In the genomic region with DNA sequence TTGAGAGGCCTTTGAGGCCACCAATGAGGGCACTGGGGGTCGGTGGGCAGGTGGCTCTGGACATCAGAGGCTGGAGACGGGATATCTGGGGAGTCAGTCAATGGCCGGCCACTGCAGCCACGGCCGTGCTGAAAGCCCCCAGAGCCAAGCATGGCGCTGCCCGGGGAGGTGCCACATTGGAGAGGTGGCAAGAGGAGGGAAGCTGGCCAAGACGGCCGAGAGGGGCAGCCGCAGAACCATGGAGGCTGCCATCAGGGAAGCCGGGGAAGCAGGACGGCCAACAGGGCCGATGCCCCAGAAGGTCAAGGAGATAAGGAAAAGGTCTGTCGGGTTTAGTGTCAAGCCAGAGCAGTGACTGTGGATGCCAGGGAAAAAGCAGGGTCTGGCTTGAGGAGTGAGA, we compare ENCODE assay signal across 25 cellular contexts. TPM values are rescaled to one million over a fixed set of nuclear protein-coding genes. Genes with fewer than 3 reads are reported as not detected.
DNase-seq lines count a peak whose midpoint lies in the region; ATAC-seq, FAIRE-seq and TF ChIP-seq lines count a peak whose summit lies in the region.
"Had no signal": no experiment of that assay in that cellular context is flagged by ENCODE, and none has a peak within 500 bp of the region (broad histone marks: within the 10 kb centered on the region; RNA-seq: fewer than 3 reads in every experiment).

No MANE protein-coding gene starts in this region.

- H3K23ac ChIP-seq in H1 (ENCODE audit: insufficient read length) (no peak overlapping the region), neuronal stem cell (ENCODE audit: low read depth, low read length, poor library complexity) (peak overlapping the region; percentile 21)

- H3K56ac ChIP-seq in H1 (replicated peaks; ENCODE audit: insufficient read length, low read depth, low read length), result no peak overlapping the region

- POLR2A ChIA-PET in H1 (lab: Charles Lee; ENCODE audit: partially characterized antibody), result no interaction called here

- H3K23me2 ChIP-seq in H1 (ENCODE audit: low read depth, low read length), result no peaks in the 10 kb centered on the region

- TF ChIP-seq RAD21 in H1 (IDR thresholded peaks at IDR 0.05 in 1 of 2, conservative IDR thresholded peaks at IDR 0.05 in 1 of 2; ENCODE audit: low read depth in 2 of 2, low read length in 2 of 2), result no peak

- no peak for DNase-seq in activated naive CD4-positive, alpha-beta T cell treated with anti-CD3 and anti-CD28 coated beads, Interleukin-2, amount 50 U/mL, for 72 hours (ENCODE audit: low spot score in 2 of 2)
- DNase-seq in H1 (ENCODE audit: low read depth in 1 of 2, low spot score in 2 of 2) (no peak), neuronal stem cell (ENCODE audit: low spot score) (no peak), HPDE6-E6E7 (ENCODE audit: extremely low spot score) (no peak), stomach (no peak), C1 segment of cervical spinal cord (lab: John Stamatoyannopoulos, UW) (no peak)
- DNase-seq: Calu3; CD4-positive, alpha-beta memory T cell; COR-L47; DMS53; DMS79 treated with DMSO at 0.1 percent for 48 hours; GF-D8; HFFc6 had no signal

- intact Hi-C loops in stomach (cut with DNase I; ENCODE audit: low total_unique reads), result no loop called here

- no peak overlapping the region for H4K5ac ChIP-seq in H1 (ENCODE audit: insufficient read length, low read depth, low read length)

- H3K4me3 ChIP-seq in BLaER1 (no peak overlapping the region), H1 (ENCODE audit: extremely low read depth in 1 of 4, insufficient read depth in 2 of 4, low read depth in 3 of 4, low read length in 4 of 4) (no peak overlapping the region), neuronal stem cell (ENCODE audit: low read length in 2 of 2) (no peak overlapping the region), stomach (no peak overlapping the region)
- H3K4me3 ChIP-seq: BLaER1 treated with 17β-estradiol and CSF1 and Interleukin-3, amounts not matched to agents 10 nM and 100 nM; GM23338; HAP-1 had no signal

- no peak for ATAC-seq in activated naive CD4-positive, alpha-beta T cell treated with anti-CD3 and anti-CD28 coated beads, Interleukin-2, amount 50 U/mL, for 72 hours
- ATAC-seq: GM23338 had no signal

- H3K79me1 ChIP-seq in H1 (ENCODE audit: low read depth, low read length) (no peaks in the 10 kb centered on the region), neuronal stem cell (ENCODE audit: low read depth, low read length) (no peaks in the 10 kb centered on the region)

- H4K20me1 ChIP-seq in BLaER1 (peaks cover 39% of the 10 kb centered on the region), H1 (replicated peaks in 1 of 2; ENCODE audit: control insufficient read depth in 1 of 2, insufficient read depth in 2 of 2, low read length in 2 of 2) (peaks cover 0 to 2% of the 10 kb centered on the region in 2 experiments)

- H3K4me1 ChIP-seq in BLaER1, result peaks cover 99% of the 10 kb centered on the region
- peaks cover 0 to 13% (median 2%) of the 10 kb centered on the region in 4 experiments; a peak in 3 of 7 replicates for H3K4me1 ChIP-seq in H1 (replicated peaks in 1 of 4; ENCODE audit: control insufficient read depth in 3 of 4, insufficient read depth in 4 of 4, low read length in 3 of 4)
- H3K4me1 ChIP-seq in neuronal stem cell (ENCODE audit: control insufficient read depth in 2 of 2, insufficient read depth in 1 of 2, low read depth in 1 of 2, low read length in 2 of 2), result peaks cover 12 to 21% of the 10 kb centered on the region in 2 donors
- H3K4me1 ChIP-seq in stomach, result peaks cover 0 to 21% (median 15%) of the 10 kb centered on the region in 4 donors
- H3K4me1 ChIP-seq: HAP-1 had no signal

- no peak overlapping the region for H4K91ac ChIP-seq in H1 (replicated peaks; ENCODE audit: insufficient read length, low read length)
- no peak overlapping the region for H4K91ac ChIP-seq in neuronal stem cell (ENCODE audit: low read depth, low read length, poor library complexity)

- H4K8ac ChIP-seq in H1 (ENCODE audit: extremely low read depth, insufficient read depth, low read length), result peak overlapping the region; percentile 53; the same call in 1 of the 2 replicates
- H4K8ac ChIP-seq in neuronal stem cell (ENCODE audit: low read depth, low read length), result no peak overlapping the region

- H3K36me3 Mint-ChIP-seq in activated naive CD4-positive, alpha-beta T cell treated with anti-CD3 and anti-CD28 coated beads, Interleukin-2, amount 50 U/mL, for 24 hours, result peaks cover 2% of the 10 kb centered on the region
- no peaks in the 10 kb centered on the region for H3K36me3 Mint-ChIP-seq in activated naive CD4-positive, alpha-beta T cell treated with anti-CD3 and anti-CD28 coated beads, Interleukin-2, amount 50 U/mL, for 72 hours

- no peak overlapping the region for H2AK5ac ChIP-seq in H1 (ENCODE audit: low read depth, low read length)
- H2AK5ac ChIP-seq in neuronal stem cell (ENCODE audit: low read depth, low read length), result peak overlapping the region; percentile 12

- H3K4ac ChIP-seq in H1 (replicated peaks; ENCODE audit: insufficient read length, low read depth, low read length) (no peak overlapping the region), neuronal stem cell (ENCODE audit: low read length) (no peak overlapping the region)

- H2BK12ac ChIP-seq in H1 (ENCODE audit: low read depth, low read length) (no peak overlapping the region), neuronal stem cell (ENCODE audit: low read length) (peak overlapping the region; percentile 67)

- no peak overlapping the region for H3K4me3 Mint-ChIP-seq in activated naive CD4-positive, alpha-beta T cell treated with anti-CD3 and anti-CD28 coated beads, Interleukin-2, amount 50 U/mL, for 24 hours
- H3K4me3 Mint-ChIP-seq: B cell; CD4-positive, alpha-beta memory T cell; GM23338; HFFc6 had no signal

- no peaks in the 10 kb centered on the region for H3K9me3 Mint-ChIP-seq in activated naive CD4-positive, alpha-beta T cell treated with anti-CD3 and anti-CD28 coated beads, Interleukin-2, amount 50 U/mL, for 24 hours
- peaks cover 0 to 4% of the 10 kb centered on the region in 2 donors for H3K9me3 Mint-ChIP-seq in activated naive CD4-positive, alpha-beta T cell treated with anti-CD3 and anti-CD28 coated beads, Interleukin-2, amount 50 U/mL, for 72 hours
- H3K9me3 Mint-ChIP-seq: GM23338 had no signal

- peaks cover 4% of the 10 kb centered on the region for H3K4me1 Mint-ChIP-seq in activated naive CD4-positive, alpha-beta T cell treated with anti-CD3 and anti-CD28 coated beads, Interleukin-2, amount 50 U/mL, for 24 hours

- peak overlapping the region; percentile 41 for H3K27ac Mint-ChIP-seq in activated naive CD4-positive, alpha-beta T cell treated with anti-CD3 and anti-CD28 coated beads, Interleukin-2, amount 50 U/mL, for 24 hours
- no peak overlapping the region for H3K27ac Mint-ChIP-seq in activated naive CD4-positive, alpha-beta T cell treated with anti-CD3 and anti-CD28 coated beads, Interleukin-2, amount 50 U/mL, for 72 hours
- H3K27ac Mint-ChIP-seq: B cell; CD4-positive, alpha-beta memory T cell; GM23338; HFFc6 had no signal

- H3K9me3 ChIP-seq in BLaER1 (no peaks in the 10 kb centered on the region), H1 (ENCODE audit: insufficient read depth in 2 of 2, low read depth in 1 of 2, low read length in 1 of 2) (no peaks in the 10 kb centered on the region), neuronal stem cell (replicated peaks in 1 of 2; ENCODE audit: control insufficient read depth in 2 of 2, insufficient read depth in 1 of 2, low read depth in 1 of 2, low read length in 2 of 2) (peaks cover 0 to 3% of the 10 kb centered on the region in 2 donors), stomach (no peaks in the 10 kb centered on the region)
- H3K9me3 ChIP-seq: HAP-1 had no signal

- WGBS in H1 (ENCODE audit: extremely low coverage in 1 of 2, insufficient coverage in 1 of 2, insufficient read length in 1 of 2, insufficient replicate concordance in 2 of 2, low coverage in 1 of 2, low lambda C conversion rate in 2 of 2, missing lambda C conversion rate in 1 of 2), 2 experiments, result 90% methylated on average over 14 of the region's 14 CpGs; no CpG with 5 or more reads in 1 of the 2 experiments
- no CpG with 5 or more reads among the region's 14 CpGs for WGBS in neuronal stem cell (ENCODE audit: extremely low coverage in 2 of 2, insufficient read length in 2 of 2, insufficient replicate concordance in 1 of 2), 2 donors
- 76 to 81% (median 79%) methylated on average over 14 of the region's 14 CpGs for WGBS in stomach, 5 donors

- CTCF ChIA-PET in H1 (lab: Charles Lee; ENCODE audit: partially characterized antibody), result interaction anchor here (1.1 to 1.7 kb wide), 2 partner anchors 43 to 45 kb away, joined by 3 read pairs; no protein-coding TSS in a partner anchor

- H2BK120ac ChIP-seq in H1 (replicated peaks; ENCODE audit: low read depth, low read length), result no peak overlapping the region
- H2BK120ac ChIP-seq in neuronal stem cell (ENCODE audit: low read depth, low read length), result no peak overlapping the region

- no peak overlapping the region for H2AFZ ChIP-seq in H1 (ENCODE audit: low read length)
- no peak overlapping the region for H2AFZ ChIP-seq in neuronal stem cell (ENCODE audit: low read length)
- H2AFZ ChIP-seq: GM23338 had no signal

- no peak overlapping the region for H2BK20ac ChIP-seq in H1 (ENCODE audit: low read length)

- H3K4me2 ChIP-seq in BLaER1 (peak overlapping the region; percentile 15; the same call in 1 of the 2 replicates), H1 (ENCODE audit: insufficient read depth in 1 of 2, low read depth in 2 of 2, low read length in 2 of 2) (no peak overlapping the region), neuronal stem cell (ENCODE audit: insufficient read depth, low read length, poor library complexity, severe bottlenecking) (no peak overlapping the region)
- H3K4me2 ChIP-seq: GM23338 had no signal

- H3K18ac ChIP-seq in H1 (ENCODE audit: extremely low read depth, low read length) (no peak overlapping the region), neuronal stem cell (ENCODE audit: low read length) (peak overlapping the region; percentile 44)

- H3K79me2 ChIP-seq in H1 (ENCODE audit: control insufficient read depth in 1 of 2, insufficient read depth in 2 of 2, low read length in 2 of 2), result no peaks in the 10 kb centered on the region

- H3K27ac ChIP-seq in BLaER1 (peak overlapping the region; percentile 45; the same call in 1 of the 2 replicates), H1 (ENCODE audit: low read depth, low read length) (no peak overlapping the region), neuronal stem cell (replicated peaks; ENCODE audit: low read length) (no peak overlapping the region), stomach (no peak overlapping the region)
- H3K27ac ChIP-seq: 22Rv1 had no signal

- TF ChIP-seq POLR2A in H1 (IDR thresholded peaks at IDR 0.05; ENCODE audit: control extremely low read depth in 1 of 2, low read depth in 2 of 2, low read length in 2 of 2) (no peak), stomach (IDR thresholded peaks at IDR 0.05) (no peak)

- H3K14ac ChIP-seq in H1 (ENCODE audit: insufficient read length) (no peak overlapping the region), neuronal stem cell (ENCODE audit: low read length) (peak overlapping the region; percentile 0)

- H3K9ac ChIP-seq in BLaER1 (no peak overlapping the region), H1 (replicated peaks in 1 of 4; ENCODE audit: extremely low read depth in 1 of 4, low read depth in 3 of 4, low read length in 3 of 4) (no peak overlapping the region), neuronal stem cell (ENCODE audit: low read depth, low read length, poor library complexity) (no peak overlapping the region)
- H3K9ac ChIP-seq: BLaER1 treated with 17β-estradiol and CSF1 and Interleukin-3, amounts not matched to agents 10 nM and 100 nM had no signal

- H3K27me3 ChIP-seq in BLaER1 (no peaks in the 10 kb centered on the region), H1 (replicated peaks in 1 of 4; ENCODE audit: control insufficient read depth in 3 of 4, extremely low read depth in 1 of 4, insufficient read depth in 3 of 4, low read length in 3 of 4) (peaks cover 0 to 28% (median 22%) of the 10 kb centered on the region in 4 experiments; a peak in 5 of 7 replicates), neuronal stem cell (ENCODE audit: control insufficient read depth in 3 of 3, insufficient read depth in 3 of 3, low read depth in 1 of 3, low read length in 3 of 3) (peaks cover 0 to 33% (median 0%) of the 10 kb centered on the region in 3 experiments), stomach (peaks cover 0 to 44% (median 4%) of the 10 kb centered on the region in 3 donors)

- TF ChIP-seq CTCF in H1 (IDR thresholded peaks at IDR 0.05; ENCODE audit: control extremely low read depth in 1 of 3, insufficient read depth in 1 of 3, low read depth in 1 of 3, low read length in 3 of 3) (no peak), stomach (IDR thresholded peaks at IDR 0.05) (no peak)

- TF ChIP-seq EP300 in H1 (IDR thresholded peaks at IDR 0.05; ENCODE audit: borderline replicate concordance in 1 of 2, low read depth in 2 of 2, low read length in 2 of 2) (no peak), stomach (IDR thresholded peaks at IDR 0.05) (no peak)

- H2BK15ac ChIP-seq in H1 (ENCODE audit: low read length) (no peak overlapping the region), neuronal stem cell (ENCODE audit: low read length) (no peak overlapping the region)

- H3K27me3 Mint-ChIP-seq in activated naive CD4-positive, alpha-beta T cell treated with anti-CD3 and anti-CD28 coated beads, Interleukin-2, amount 50 U/mL, for 24 hours, result peaks cover 6% of the 10 kb centered on the region

- FAIRE-seq in H1 (lab: Jason Lieb, UNC), result no peak
- FAIRE-seq: A204.1, GM12891, GM18507, H54 had no signal

- H2BK5ac ChIP-seq in H1 (ENCODE audit: low read depth, low read length) (no peak overlapping the region), neuronal stem cell (ENCODE audit: low read length) (no peak overlapping the region)

- H3K36me3 ChIP-seq in BLaER1, result 0 out of 2 replicates have a peak, but pooled peaks cover 5% of the 10 kb centered on the region
- H3K36me3 ChIP-seq in H1 (ENCODE audit: control insufficient read depth in 2 of 4, insufficient read depth in 4 of 4, low read length in 3 of 4), result no peaks in the 10 kb centered on the region
- H3K36me3 ChIP-seq in neuronal stem cell (replicated peaks in 1 of 2; ENCODE audit: control insufficient read depth in 2 of 2, insufficient read depth in 2 of 2, low read length in 2 of 2), result no peaks in the 10 kb centered on the region
- H3K36me3 ChIP-seq in stomach, result no peaks in the 10 kb centered on the region
- H3K36me3 ChIP-seq: HAP-1 had no signal

RNA-seq across cellular contexts. Expression of a gene that starts 9.8 kb away (rescaled TPM):
- total RNA-seq in activated naive CD4-positive, alpha-beta T cell treated with anti-CD3 and anti-CD28 coated beads, Interleukin-2, amount 50 U/mL, for 72 hours, result under 1 TPM; 0.06 to 0.07 TPM
- total RNA-seq in H1 (2021; fragmentation: NEBNext Ultra II Directional; extraction: Animal tissue kit (Norgen Biotek cat#: 25700)), result 0.11 TPM in 1 of 2 replicates, not detected in the other
- polyA plus RNA-seq in H1 (2011; rRNA removed) (0.09 and 0.11 TPM in 2 replicates), stomach (under 1 TPM in 2 of 3 donors, not detected in 1; 0.50 to 0.85 TPM)
- 0.10 TPM for polyA plus RNA-seq in H1 (2011; cell fraction: cytosol; rRNA removed)
- 0.07 TPM for polyA plus RNA-seq in H1 (2011; cell fraction: nucleus; rRNA removed)
- polyA plus RNA-seq in H1 (2012, experiment 1 of 2), result 0.11 to 0.17 TPM (median 0.14 TPM) in 3 of 4 replicates, not detected in the other
- 0.12 TPM for polyA plus RNA-seq in H1 (2012, experiment 2 of 2)
- polyA plus RNA-seq in H1 (2013, experiment 1 of 2), result 0.06 TPM
- polyA plus RNA-seq in H1 (2013, experiment 2 of 2), result 0.04 TPM
- polyA minus RNA-seq in H1 (2011; rRNA and poly(A)+ RNA removed), result 0.03 and 0.05 TPM in 2 replicates
- not detected for polyA minus RNA-seq in H1 (2011; cell fraction: cytosol; rRNA and poly(A)+ RNA removed)
- polyA minus RNA-seq in H1 (2011; cell fraction: nucleus; rRNA and poly(A)+ RNA removed), result not detected
- 4.0 TPM for polyA plus RNA-seq in neuronal stem cell (2013, experiment 1 of 2)
- polyA plus RNA-seq in neuronal stem cell (2013, experiment 2 of 2), result 3.9 TPM
- total RNA-seq in stomach, result under 1 TPM in 2 of 5 donors, not detected in 3; 0.58 to 0.92 TPM
- total RNA-seq: Calu3, Daoy had no signal
- polyA plus RNA-seq: GM23338 had no signal

RNA-seq across cellular contexts. Expression of a gene that starts 14.6 kb away (rescaled TPM):
- 10 to 100 TPM; 30.5 to 38.0 TPM for total RNA-seq in activated naive CD4-positive, alpha-beta T cell treated with anti-CD3 and anti-CD28 coated beads, Interleukin-2, amount 50 U/mL, for 72 hours
- 24.9 and 27.1 TPM in 2 replicates for total RNA-seq in H1 (2021; fragmentation: NEBNext Ultra II Directional; extraction: Animal tissue kit (Norgen Biotek cat#: 25700))
- polyA plus RNA-seq in H1 (2011; rRNA removed), result 30.0 and 48.3 TPM in 2 replicates
- 26.0 TPM for polyA plus RNA-seq in H1 (2011; cell fraction: cytosol; rRNA removed)
- 76.8 TPM for polyA plus RNA-seq in H1 (2011; cell fraction: nucleus; rRNA removed)
- polyA plus RNA-seq in H1 (2012, experiment 1 of 2), result 14.1 to 21.6 TPM (median 19.7 TPM) in 4 replicates
- polyA plus RNA-seq in H1 (2012, experiment 2 of 2), result 16.4 TPM
- 13.4 TPM for polyA plus RNA-seq in H1 (2013, experiment 1 of 2)
- polyA plus RNA-seq in H1 (2013, experiment 2 of 2), result 12.3 TPM
- polyA minus RNA-seq in H1 (2011; rRNA and poly(A)+ RNA removed), result 22.8 and 35.7 TPM in 2 replicates
- polyA minus RNA-seq in H1 (2011; cell fraction: cytosol; rRNA and poly(A)+ RNA removed), result 15.0 TPM
- polyA minus RNA-seq in H1 (2011; cell fraction: nucleus; rRNA and poly(A)+ RNA removed), result 34.4 TPM
- 19.6 TPM for polyA plus RNA-seq in neuronal stem cell (2013, experiment 1 of 2)
- polyA plus RNA-seq in neuronal stem cell (2013, experiment 2 of 2), result 18.0 TPM
- 100 to 1,000 TPM in 2 of 5 donors, 10 to 100 TPM in 3; 26.1 to 188 (median 95.0) TPM for total RNA-seq in stomach
- 10 to 100 TPM; 11.6 to 27.9 (median 17.7) TPM for polyA plus RNA-seq in stomach

RNA-seq across cellular contexts. Expression of a gene that starts 26.5 kb away (rescaled TPM):
- total RNA-seq in activated naive CD4-positive, alpha-beta T cell treated with anti-CD3 and anti-CD28 coated beads, Interleukin-2, amount 50 U/mL, for 72 hours, result 10 to 100 TPM; 21.8 to 30.7 TPM
- total RNA-seq in H1 (2021; fragmentation: NEBNext Ultra II Directional; extraction: Animal tissue kit (Norgen Biotek cat#: 25700)), result 14.9 and 15.3 TPM in 2 replicates
- polyA plus RNA-seq in H1 (2011; rRNA removed) (34.5 and 37.0 TPM in 2 replicates), stomach (10 to 100 TPM; 60.3 to 83.4 (median 66.7) TPM)
- 24.4 TPM for polyA plus RNA-seq in H1 (2011; cell fraction: cytosol; rRNA removed)
- 22.7 TPM for polyA plus RNA-seq in H1 (2011; cell fraction: nucleus; rRNA removed)
- 17.7 to 21.4 TPM (median 18.6 TPM) in 4 replicates for polyA plus RNA-seq in H1 (2012, experiment 1 of 2)
- 42.5 TPM for polyA plus RNA-seq in H1 (2012, experiment 2 of 2)
- polyA plus RNA-seq in H1 (2013, experiment 1 of 2), result 23.4 TPM
- polyA plus RNA-seq in H1 (2013, experiment 2 of 2), result 23.8 TPM
- polyA minus RNA-seq in H1 (2011; rRNA and poly(A)+ RNA removed), result 18.9 TPM in 2 replicates
- 7.5 TPM for polyA minus RNA-seq in H1 (2011; cell fraction: cytosol; rRNA and poly(A)+ RNA removed)
- 5.2 TPM for polyA minus RNA-seq in H1 (2011; cell fraction: nucleus; rRNA and poly(A)+ RNA removed)
- polyA plus RNA-seq in neuronal stem cell (2013, experiment 1 of 2), result 13.9 TPM
- 14.2 TPM for polyA plus RNA-seq in neuronal stem cell (2013, experiment 2 of 2)
- 10 to 100 TPM in 3 of 5 donors, 1 to 10 TPM in 1, not detected in 1; 3.1 to 31.9 (median 17.3) TPM for total RNA-seq in stomach

RNA-seq across cellular contexts. Expression of a gene that starts 39.6 kb away (rescaled TPM):
- total RNA-seq in activated naive CD4-positive, alpha-beta T cell treated with anti-CD3 and anti-CD28 coated beads, Interleukin-2, amount 50 U/mL, for 72 hours, result 10 to 100 TPM; 36.8 to 41.8 TPM
- total RNA-seq in H1 (2021; fragmentation: NEBNext Ultra II Directional; extraction: Animal tissue kit (Norgen Biotek cat#: 25700)), result 0.09 and 0.19 TPM in 2 replicates
- polyA plus RNA-seq in H1 (2011; rRNA removed), result 0.06 and 0.11 TPM in 2 replicates
- polyA plus RNA-seq in H1 (2011; cell fraction: cytosol; rRNA removed), result 0.09 TPM
- 0.20 TPM for polyA plus RNA-seq in H1 (2011; cell fraction: nucleus; rRNA removed)
- 0.09 to 0.24 TPM (median 0.20 TPM) in 4 replicates for polyA plus RNA-seq in H1 (2012, experiment 1 of 2)
- 0.20 TPM for polyA plus RNA-seq in H1 (2012, experiment 2 of 2)
- polyA plus RNA-seq in H1 (2013, experiment 1 of 2), result 0.02 TPM
- 0.11 TPM for polyA plus RNA-seq in H1 (2013, experiment 2 of 2)
- polyA minus RNA-seq in H1 (2011; rRNA and poly(A)+ RNA removed), result 0.22 TPM in 1 of 2 replicates, not detected in the other
- not detected for polyA minus RNA-seq in H1 (2011; cell fraction: cytosol; rRNA and poly(A)+ RNA removed)
- 0.30 TPM for polyA minus RNA-seq in H1 (2011; cell fraction: nucleus; rRNA and poly(A)+ RNA removed)
- polyA plus RNA-seq in neuronal stem cell (2013, experiment 1 of 2), result 0.08 TPM
- polyA plus RNA-seq in neuronal stem cell (2013, experiment 2 of 2), result 0.04 TPM
- 100 to 1,000 TPM in 1 of 5 donors, 10 to 100 TPM in 1, 1 to 10 TPM in 3; 7.6 to 107 (median 9.4) TPM for total RNA-seq in stomach
- polyA plus RNA-seq in stomach, result 10 to 100 TPM in 1 of 3 donors, 1 to 10 TPM in 2; 1.5 to 11.2 (median 6.2) TPM
